ENCODE assay signal across 30 cellular contexts in the genomic region with DNA sequence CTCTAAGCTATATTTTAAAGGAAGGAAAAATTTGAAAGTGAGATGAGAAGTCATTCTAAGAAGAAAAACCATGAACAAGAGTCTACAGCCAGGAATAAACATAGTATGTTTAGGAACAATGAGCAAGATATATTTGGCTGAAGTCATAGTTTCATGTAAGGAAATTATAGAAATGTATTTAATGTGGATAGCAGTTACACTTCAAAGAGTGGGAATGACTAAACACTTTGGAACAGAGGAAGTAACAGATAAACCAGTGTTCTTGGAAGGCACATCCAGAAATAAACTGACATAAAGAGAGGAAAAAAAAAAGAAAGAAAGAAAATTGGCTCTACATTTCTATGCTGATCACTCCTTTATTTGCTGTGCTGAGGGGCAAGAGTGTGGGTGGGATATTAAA. TPM values are rescaled to one million over a fixed set of nuclear protein-coding genes. Genes with fewer than 3 reads are reported as not detected.
A peak's percentile ranks its signal among the peaks of the same experiment; 100 is the strongest.
DNase-seq lines count a peak whose midpoint lies in the region; ATAC-seq and TF ChIP-seq lines count a peak whose summit lies in the region.
"Had no signal": no experiment of that assay in that cellular context is flagged by ENCODE, and none has a peak within 500 bp of the region (broad histone marks: within the 10 kb centered on the region; RNA-seq: fewer than 3 reads in every experiment).

No MANE protein-coding gene starts in this region.

- H3K27ac Mint-ChIP-seq in activated CD4-positive, alpha-beta T cell treated with anti-CD3 and anti-CD28 coated beads, Interleukin-2, amount 10 ng/mL, durations not matched to agents 24 days and 14 days, result no peak overlapping the region
- H3K27ac Mint-ChIP-seq: activated CD8-positive, alpha-beta T cell treated with anti-CD3 and anti-CD28 coated beads, Interleukin-2, amount 10 ng/mL, durations not matched to agents 7 days and 5 days; activated naive CD8-positive, alpha-beta T cell treated with anti-CD3 and anti-CD28 coated beads, Interleukin-2, amount 10 ng/mL, durations not matched to agents 7 days and 5 days; H9; IgD-negative memory B cell had no signal

- no peak for ATAC-seq in HG03097 (IDR thresholded peaks at IDR 0.05; ENCODE audit: low FRiP score, unreplicated experiment)
- ATAC-seq: activated CD8-positive, alpha-beta T cell treated with anti-CD3 and anti-CD28 coated beads, Interleukin-2, amount 10 ng/mL, durations not matched to agents 7 days and 5 days; GM12878; Right ventricle myocardium inferior; upper lobe of right lung had no signal

- TF ChIP-seq CTCF in choroid plexus epithelial cell (conservative IDR thresholded peaks at IDR 0.05; ENCODE audit: low read depth, low read length), result no peak

- H3K27me3 Mint-ChIP-seq in activated CD4-positive, alpha-beta T cell treated with anti-CD3 and anti-CD28 coated beads, Interleukin-2, amount 10 ng/mL, durations not matched to agents 24 days and 14 days, result no peaks in the 10 kb centered on the region

- no peaks in the 10 kb centered on the region for H3K9me3 Mint-ChIP-seq in activated CD4-positive, alpha-beta T cell treated with anti-CD3 and anti-CD28 coated beads, Interleukin-2, amount 10 ng/mL, durations not matched to agents 24 days and 14 days
- H3K9me3 Mint-ChIP-seq: activated naive CD8-positive, alpha-beta T cell treated with anti-CD3 and anti-CD28 coated beads, Interleukin-2, amount 10 ng/mL, durations not matched to agents 7 days and 5 days; H9 had no signal

- H3K4me3 Mint-ChIP-seq in activated CD4-positive, alpha-beta T cell treated with anti-CD3 and anti-CD28 coated beads, Interleukin-2, amount 10 ng/mL, durations not matched to agents 24 days and 14 days, result no peak overlapping the region
- H3K4me3 Mint-ChIP-seq: activated CD8-positive, alpha-beta T cell treated with anti-CD3 and anti-CD28 coated beads, Interleukin-2, amount 10 ng/mL, durations not matched to agents 7 days and 5 days; activated naive CD8-positive, alpha-beta T cell treated with anti-CD3 and anti-CD28 coated beads, Interleukin-2, amount 10 ng/mL, durations not matched to agents 7 days and 5 days; H9; IgD-negative memory B cell had no signal

- H3K36me3 Mint-ChIP-seq in activated CD4-positive, alpha-beta T cell treated with anti-CD3 and anti-CD28 coated beads, Interleukin-2, amount 10 ng/mL, durations not matched to agents 24 days and 14 days (ENCODE audit: low read depth), result no peaks in the 10 kb centered on the region
- H3K36me3 Mint-ChIP-seq: activated naive CD8-positive, alpha-beta T cell treated with anti-CD3 and anti-CD28 coated beads, Interleukin-2, amount 10 ng/mL, durations not matched to agents 7 days and 5 days; IgD-negative memory B cell had no signal

- DNase-seq in AG08395 (ENCODE audit: low spot score), result peak; percentile 8
- DNase-seq in HT1080 (ENCODE audit: low read depth), result peak; percentile 28
- peak; percentile 5 for DNase-seq in choroid plexus epithelial cell (ENCODE audit: low read depth)
- DNase-seq in iris pigment epithelial cell (ENCODE audit: low read depth), result peak; percentile 33
- no peak for DNase-seq in effector CD4-positive, alpha-beta T cell
- DNase-seq in substantia nigra (lab: John Stamatoyannopoulos, UW), result no peak
- no peak for DNase-seq in activated CD4-positive, alpha-beta T cell treated with anti-CD3 and anti-CD28 coated beads, Interleukin-2, amount 10 ng/mL, durations not matched to agents 24 days and 14 days
- DNase-seq: activated CD8-positive, alpha-beta T cell treated with anti-CD3 and anti-CD28 coated beads, Interleukin-2, amount 10 ng/mL, durations not matched to agents 7 days and 5 days; activated effector memory CD4-positive, alpha-beta T cell treated with anti-CD3 and anti-CD28 coated beads, Interleukin-2, amount 50 U/mL, for 16 hours; activated naive CD8-positive, alpha-beta T cell treated with anti-CD3 and anti-CD28 coated beads, Interleukin-2, amount 10 ng/mL, durations not matched to agents 7 days and 5 days; BE2C; erythroblast; glutamatergic neuron; H9; kidney glomerular epithelial cell; NCI-H1105 treated with DMSO at 0.1 percent for 48 hours; NCI-H2029 treated with DMSO at 0.1 percent for 48 hours; T-helper 9 cell; upper lobe of right lung had no signal

- H3K4me3 ChIP-seq in choroid plexus epithelial cell (ENCODE audit: low read depth, low read length), result no peak overlapping the region
- H3K4me3 ChIP-seq: GM12878, prostate gland, upper lobe of right lung had no signal

- H3K27ac ChIP-seq in substantia nigra (ENCODE audit: low read depth, low read length, poor library complexity, severe bottlenecking), result no peak overlapping the region
- H3K27ac ChIP-seq: prostate gland, upper lobe of right lung had no signal

- H3K4me1 Mint-ChIP-seq in activated CD4-positive, alpha-beta T cell treated with anti-CD3 and anti-CD28 coated beads, Interleukin-2, amount 10 ng/mL, durations not matched to agents 24 days and 14 days, result no peaks in the 10 kb centered on the region
- H3K4me1 Mint-ChIP-seq: activated naive CD8-positive, alpha-beta T cell treated with anti-CD3 and anti-CD28 coated beads, Interleukin-2, amount 10 ng/mL, durations not matched to agents 7 days and 5 days; H9; IgD-negative memory B cell had no signal

- intact Hi-C loops in activated CD4-positive, alpha-beta T cell treated with anti-CD3 and anti-CD28 coated beads, Interleukin-2, amount 10 ng/mL, durations not matched to agents 24 days and 14 days (cut with micrococcal nuclease), result no loop called here

RNA-seq across cellular contexts. Expression of gene C8A, which starts 18.0 kb away (rescaled TPM):
- total RNA-seq in HT1080 (2014; rRNA removed; shearing (Covaris generic)), result not detected in 2 replicates
- not detected in 2 replicates for polyA plus RNA-seq in HT1080 (2015; cell fraction: cytosol; rRNA removed)
- polyA plus RNA-seq in HT1080 (2015; cell fraction: nucleus; rRNA removed), result not detected in 2 replicates
- not detected in 2 replicates for total RNA-seq in activated CD4-positive, alpha-beta T cell treated with anti-CD3 and anti-CD28 coated beads, Interleukin-2, amount 10 ng/mL, durations not matched to agents 24 days and 14 days
- total RNA-seq: activated CD8-positive, alpha-beta T cell treated with anti-CD3 and anti-CD28 coated beads, Interleukin-2, amount 10 ng/mL, durations not matched to agents 7 days and 5 days; activated naive CD8-positive, alpha-beta T cell treated with anti-CD3 and anti-CD28 coated beads, Interleukin-2, amount 10 ng/mL, durations not matched to agents 7 days and 5 days; cerebellum; GM12878; H9; lung microvascular endothelial cell; M059J; NCI-H460; prostate gland; Right ventricle myocardium inferior; skeletal muscle tissue; subcutaneous adipose tissue; upper lobe of right lung had no signal
- polyA plus RNA-seq: GM12878, IgD-negative memory B cell had no signal

RNA-seq across cellular contexts. Expression of gene FYB2, which starts 53.4 kb away (rescaled TPM):
- total RNA-seq in HT1080 (2014; rRNA removed; shearing (Covaris generic)), result not detected in 2 replicates
- polyA plus RNA-seq in HT1080 (2015; cell fraction: cytosol; rRNA removed), result not detected in 2 replicates
- polyA plus RNA-seq in HT1080 (2015; cell fraction: nucleus; rRNA removed), result not detected in 2 replicates
- total RNA-seq in activated CD4-positive, alpha-beta T cell treated with anti-CD3 and anti-CD28 coated beads, Interleukin-2, amount 10 ng/mL, durations not matched to agents 24 days and 14 days, result not detected in 2 replicates
- total RNA-seq: activated CD8-positive, alpha-beta T cell treated with anti-CD3 and anti-CD28 coated beads, Interleukin-2, amount 10 ng/mL, durations not matched to agents 7 days and 5 days; activated naive CD8-positive, alpha-beta T cell treated with anti-CD3 and anti-CD28 coated beads, Interleukin-2, amount 10 ng/mL, durations not matched to agents 7 days and 5 days; lung microvascular endothelial cell; M059J; NCI-H460; skeletal muscle tissue; subcutaneous adipose tissue had no signal
- polyA plus RNA-seq: IgD-negative memory B cell had no signal

Comparison
In these comparisons a context has a peak if more than half of its experiments do, and no peak if none do; other contexts are left out.
1. DNase-seq: peak in AG08395 (single experiment), HT1080 (single experiment), choroid plexus epithelial cell (single experiment) and iris pigment epithelial cell (single experiment); none in effector CD4-positive, alpha-beta T cell (single experiment), substantia nigra (0 of 49) and activated CD4-positive, alpha-beta T cell treated with anti-CD3 and anti-CD28 coated beads, Interleukin-2, amount 10 ng/mL, durations not matched to agents 24 days and 14 days (single experiment).